Comparison of ENCODE assay signal across 22 cellular contexts in the genomic region with DNA sequence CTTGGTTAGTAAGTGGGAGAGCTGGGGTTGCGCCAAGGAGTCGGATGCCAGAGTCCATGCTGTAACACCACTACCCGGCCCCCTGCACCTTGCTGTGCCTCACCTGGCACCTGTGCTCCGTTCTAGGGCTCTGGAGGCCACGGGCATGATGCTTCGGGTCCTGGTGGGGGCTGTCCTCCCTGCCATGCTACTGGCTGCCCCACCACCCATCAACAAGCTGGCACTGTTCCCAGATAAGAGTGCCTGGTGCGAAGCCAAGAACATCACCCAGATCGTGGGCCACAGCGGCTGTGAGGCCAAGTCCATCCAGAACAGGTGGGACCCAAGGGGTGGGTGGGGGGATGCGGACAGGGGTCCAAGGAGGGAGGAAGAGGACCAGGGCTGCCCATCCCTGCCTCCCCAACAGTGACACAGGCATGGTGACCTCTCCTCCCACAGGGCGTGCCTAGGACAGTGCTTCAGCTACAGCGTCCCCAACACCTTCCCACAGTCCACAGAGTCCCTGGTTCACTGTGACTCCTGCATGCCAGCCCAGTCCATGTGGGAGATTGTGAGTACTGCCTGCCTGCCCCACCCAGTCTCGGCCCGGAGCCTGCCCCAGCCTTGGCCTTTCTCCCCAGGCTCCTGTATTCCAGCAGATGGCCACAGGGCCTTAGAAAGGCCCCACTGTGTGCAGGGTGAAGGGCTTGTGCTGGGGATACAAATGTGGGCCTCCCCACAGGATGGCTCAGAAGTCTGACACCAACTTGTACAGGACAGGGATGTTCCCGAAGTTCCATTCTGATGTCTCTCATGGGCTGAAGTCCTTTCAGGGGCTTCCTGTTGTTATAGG. TPM values are rescaled to one million over a fixed set of nuclear protein-coding genes. Genes with fewer than 3 reads are reported as not detected.
A peak's percentile ranks its signal among the peaks of the same experiment; 100 is the strongest.
DNase-seq lines count a peak whose midpoint lies in the region; TF ChIP-seq lines count a peak whose summit lies in the region.
"Had no signal": no experiment of that assay in that cellular context is flagged by ENCODE, and none has a peak within 500 bp of the region (broad histone marks: within the 10 kb centered on the region; RNA-seq: fewer than 3 reads in every experiment).

No MANE protein-coding gene starts in this region.

- H3K27me3 ChIP-seq in esophagus squamous epithelium = no peaks in the 10 kb centered on the region
- no peaks in the 10 kb centered on the region for H3K27me3 ChIP-seq in vagina
- H3K27me3 ChIP-seq: breast epithelium, colonic mucosa, tibial nerve had no signal

- DNase-seq in NCI-H510A treated with DMSO at 0.1 percent for 48 hours (lab: John Stamatoyannopoulos, UW) (peak; percentile 68), NCI-H510A (lab: John Stamatoyannopoulos, UW) (no peak), NCI-H345 treated with DMSO at 0.1 percent for 48 hours (lab: John Stamatoyannopoulos, UW; ENCODE audit: unreplicated experiment) (peak; percentile 68), esophagus squamous epithelium (lab: John Stamatoyannopoulos, UW) (no peak), vagina (ENCODE audit: extremely low spot score in 2 of 2) (no peak), pons (ENCODE audit: low spot score) (no peak)
- DNase-seq in activated CD4-positive, alpha-beta T cell treated with anti-CD3 and anti-CD28 coated beads, Interleukin-2, amount 50 U/mL, for 1 hour = no peak
- DNase-seq in activated naive CD4-positive, alpha-beta T cell (lab: John Stamatoyannopoulos, UW) = no peak
- DNase-seq: activated CD4-positive, alpha-beta memory T cell treated with anti-CD3 and anti-CD28 coated beads, Interleukin-2, amount 10 ng/mL, durations not matched to agents 7 days and 5 days; activated CD4-positive, CD25-positive, alpha-beta regulatory T cell; activated naive CD4-positive, alpha-beta T cell treated with Interleukin-2 at 50 U/mL for 16 hours; AML-193; colonic mucosa; mesendoderm; naive thymus-derived CD4-positive, alpha-beta T cell; NCI-H446 treated with DMSO at 0.1 percent for 48 hours; T1000 had no signal

- H3K36me3 ChIP-seq in esophagus squamous epithelium (peaks cover 15 to 67% (median 32%) of the 10 kb centered on the region in 3 donors), vagina (peaks cover 0 to 40% of the 10 kb centered on the region in 2 donors)
- H3K36me3 ChIP-seq: breast epithelium had no signal

- WGBS in esophagus squamous epithelium, 2 donors = 47 to 63% methylated on average over 3 to 7 of the region's 15 CpGs

- H3K9me3 ChIP-seq in esophagus squamous epithelium (no peaks in the 10 kb centered on the region), vagina (no peaks in the 10 kb centered on the region)
- H3K9me3 ChIP-seq: breast epithelium, colonic mucosa, tibial nerve had no signal

- peaks cover 12 to 82% (median 55%) of the 10 kb centered on the region in 3 donors for H3K4me1 ChIP-seq in esophagus squamous epithelium
- peaks cover 66% of the 10 kb centered on the region for H3K4me1 ChIP-seq in vagina

- H3K4me3 ChIP-seq in esophagus squamous epithelium (no peak overlapping the region), vagina (no peak overlapping the region)
- H3K4me3 ChIP-seq: breast epithelium, colonic mucosa, tibial nerve had no signal

- TF ChIP-seq POLR2A in esophagus squamous epithelium (IDR thresholded peaks at IDR 0.05) = no peak
- no peak for TF ChIP-seq POLR2A in vagina (IDR thresholded peaks at IDR 0.05)

- peak overlapping the region in 3 of 4 donors; percentile 47 to 99 (median 95) for H3K27ac ChIP-seq in esophagus squamous epithelium
- H3K27ac ChIP-seq in vagina = peak overlapping the region; percentile 69
- H3K27ac ChIP-seq: colonic mucosa had no signal

- TF ChIP-seq CTCF in esophagus squamous epithelium (IDR thresholded peaks at IDR 0.05) (no peak), vagina (IDR thresholded peaks at IDR 0.05) (no peak)

- intact Hi-C loops in esophagus squamous epithelium (cut with DNase I) = loop anchor here (5.0 to 10.0 kb wide), 3 partner anchors 170 to 400 kb away; partner anchors contain the start of genes CAPZB, EMC1 and MRTO4
- intact Hi-C loops in vagina (cut with DNase I) = loop anchor here (5.0 to 10.0 kb wide), 3 partner anchors 313 to 440 kb away; partner anchors contain the start of gene UBR4

RNA-seq across cellular contexts. Expression of gene HTR6, which starts 9.6 kb away (rescaled TPM):
- total RNA-seq in esophagus squamous epithelium (not detected), vagina (not detected)
- total RNA-seq: A172; activated CD4-positive, alpha-beta memory T cell treated with anti-CD3 and anti-CD28 coated beads, Interleukin-2, amount 10 ng/mL, durations not matched to agents 7 days and 5 days; breast epithelium; colonic mucosa; glomerular endothelial cell; right cardiac atrium; tibial nerve had no signal

RNA-seq across cellular contexts. Expression of gene NBL1, which starts 11.0 kb away (rescaled TPM):
- total RNA-seq in esophagus squamous epithelium (100 to 1,000 TPM in 2 of 4 donors, 10 to 100 TPM in 2; 67.8 to 170 (median 95.1) TPM), vagina (148 TPM)

Comparison
In these comparisons a context has a peak if more than half of its experiments do, and no peak if none do; other contexts are left out.
1. DNase-seq: peak in NCI-H510A treated with DMSO at 0.1 percent for 48 hours (single experiment) and NCI-H345 treated with DMSO at 0.1 percent for 48 hours (single experiment); none in NCI-H510A (single experiment), esophagus squamous epithelium (single experiment), vagina (0 of 2), activated CD4-positive, alpha-beta T cell treated with anti-CD3 and anti-CD28 coated beads, Interleukin-2, amount 50 U/mL, for 1 hour (single experiment), activated naive CD4-positive, alpha-beta T cell (0 of 4) and pons (single experiment).